In the genomic region with DNA sequence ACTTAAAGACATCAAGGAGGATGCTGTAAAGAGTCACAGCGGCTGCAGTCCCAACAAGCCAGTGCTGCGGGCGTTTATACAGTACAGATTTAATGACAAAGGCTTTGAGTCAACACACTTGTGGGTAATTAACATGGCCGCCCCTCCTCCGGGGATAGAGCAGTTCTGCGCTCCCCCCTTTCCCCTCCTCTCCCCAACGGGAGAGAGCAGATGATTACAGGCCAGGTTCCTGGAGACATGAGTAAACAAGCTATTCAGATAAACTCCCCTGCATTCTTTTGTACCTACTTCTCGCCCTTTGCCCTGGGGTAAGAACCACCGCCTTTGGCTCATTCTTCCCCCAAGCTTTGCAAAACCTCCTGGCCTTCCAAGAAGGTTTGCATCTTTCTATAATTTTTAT, we compare ENCODE assay signal across 27 cellular contexts. TPM values are rescaled to one million over a fixed set of nuclear protein-coding genes. Genes with fewer than 3 reads are reported as not detected.
"Had no signal": no experiment of that assay in that cellular context is flagged by ENCODE, and none has a peak within 500 bp of the region (broad histone marks: within the 10 kb centered on the region; RNA-seq: fewer than 3 reads in every experiment).

No MANE protein-coding gene starts in this region.

- H3K4me3 ChIP-seq: hepatocyte, pancreas, psoas muscle, right atrium auricular region, thyroid gland had no signal

- H3K4me2 ChIP-seq: hepatocyte had no signal

- H2AFZ ChIP-seq: hepatocyte had no signal

- H3K27me3 Mint-ChIP-seq: activated naive CD4-positive, alpha-beta T cell treated with anti-CD3 and anti-CD28 coated beads, Interleukin-2, amount 50 U/mL, for 24 hours; dendritic cell treated with granulocyte-macrophage colony-stimulating factor and Interleukin-4, amounts not matched to agents 40 ng/mL and 50 ng/mL, for 4 days; memory B cell; stimulated activated naive CD8-positive, alpha-beta T cell treated with anti-CD3 and anti-CD28 coated beads, Interleukin-15, Interleukin-2, amounts not matched to agents 100 ng/mL and 50 ng/mL, for 24 hours had no signal

- ATAC-seq: activated CD8-positive, alpha-beta T cell treated with anti-CD3 and anti-CD28 coated beads, Interleukin-2, amount 10 ng/mL, durations not matched to agents 7 days and 5 days; pancreas; psoas muscle had no signal

- H3K4me3 Mint-ChIP-seq: activated CD8-positive, alpha-beta T cell treated with anti-CD3 and anti-CD28 coated beads, Interleukin-2, amount 10 ng/mL, durations not matched to agents 7 days and 5 days; activated naive CD4-positive, alpha-beta T cell treated with anti-CD3 and anti-CD28 coated beads, Interleukin-2, amount 50 U/mL, for 24 hours; activated T-helper 1 cell treated with anti-CD3 and anti-CD28 coated beads, Interleukin-12 subunit alpha, Interleukin-12 subunit beta, Interleukin-2, Interleukin-4 antibody, amounts not matched to agents 30 ng/mL and 10 ng/mL and 1 ng/mL, durations not matched to agents 14 hours and 24 hours and 36 hours; dendritic cell treated with granulocyte-macrophage colony-stimulating factor and Interleukin-4, amounts not matched to agents 40 ng/mL and 50 ng/mL, for 4 days; memory B cell; nephron; stimulated activated naive CD8-positive, alpha-beta T cell treated with anti-CD3 and anti-CD28 coated beads, Interleukin-15, Interleukin-2, amounts not matched to agents 100 ng/mL and 50 ng/mL, for 24 hours; T-helper 2 cell treated with Interferon-gamma antibody and Interleukin-4, amounts not matched to agents 5 μg/mL and 100 μg/mL, for 36 hours had no signal

- H3K27ac ChIP-seq: brain microvascular endothelial cell, hepatocyte, pancreas, psoas muscle, right atrium auricular region, thyroid gland, WERI-Rb-1 had no signal

- H3K27ac Mint-ChIP-seq: activated CD8-positive, alpha-beta T cell treated with anti-CD3 and anti-CD28 coated beads, Interleukin-2, amount 10 ng/mL, durations not matched to agents 7 days and 5 days; activated naive CD4-positive, alpha-beta T cell treated with anti-CD3 and anti-CD28 coated beads, Interleukin-2, amount 50 U/mL, for 24 hours; activated T-helper 1 cell treated with anti-CD3 and anti-CD28 coated beads, Interleukin-12 subunit alpha, Interleukin-12 subunit beta, Interleukin-2, Interleukin-4 antibody, amounts not matched to agents 30 ng/mL and 10 ng/mL and 1 ng/mL, durations not matched to agents 14 hours and 24 hours and 36 hours; dendritic cell treated with granulocyte-macrophage colony-stimulating factor and Interleukin-4, amounts not matched to agents 40 ng/mL and 50 ng/mL, for 4 days; memory B cell; nephron; stimulated activated naive CD8-positive, alpha-beta T cell treated with anti-CD3 and anti-CD28 coated beads, Interleukin-15, Interleukin-2, amounts not matched to agents 100 ng/mL and 50 ng/mL, for 24 hours; T-helper 2 cell treated with Interferon-gamma antibody and Interleukin-4, amounts not matched to agents 5 μg/mL and 100 μg/mL, for 36 hours had no signal

- H3K79me2 ChIP-seq: hepatocyte had no signal

- DNase-seq: activated CD4-positive, alpha-beta T cell treated with anti-CD3 and anti-CD28 coated beads for 1 hour; activated CD4-positive, alpha-beta T cell treated with anti-CD3 and anti-CD28 coated beads, Interleukin-2, amount 50 U/mL, for 1 hour; activated CD8-positive, alpha-beta T cell treated with anti-CD3 and anti-CD28 coated beads, Interleukin-2, amount 10 ng/mL, durations not matched to agents 7 days and 5 days; activated gamma-delta T cell; aorta; brain microvascular endothelial cell; caudate nucleus; effector CD4-positive, alpha-beta T cell; foreskin melanocyte; pancreas; psoas muscle; stimulated activated CD4-positive, alpha-beta T cell treated with anti-CD3 and anti-CD28 coated beads, Interleukin-12 subunit alpha, Interleukin-12 subunit beta, amount 100 ng/mL, for 4 hours; stimulated activated CD4-positive, alpha-beta T cell treated with anti-CD3 and anti-CD28 coated beads, Interleukin-4, amount 100 ng/mL, for 4 hours; substantia nigra; thyroid gland; WERI-Rb-1 had no signal

- H3K36me3 Mint-ChIP-seq: activated naive CD4-positive, alpha-beta T cell treated with anti-CD3 and anti-CD28 coated beads, Interleukin-2, amount 50 U/mL, for 24 hours; memory B cell had no signal

- H3K4me1 ChIP-seq: pancreas, right atrium auricular region, thyroid gland had no signal

- H3K27me3 ChIP-seq: brain microvascular endothelial cell, hepatocyte, pancreas, right atrium auricular region, thyroid gland had no signal

- H3K9me3 ChIP-seq: pancreas, psoas muscle, right atrium auricular region, thyroid gland had no signal

- H3K9me3 Mint-ChIP-seq: activated naive CD4-positive, alpha-beta T cell treated with anti-CD3 and anti-CD28 coated beads, Interleukin-2, amount 50 U/mL, for 24 hours; activated T-helper 1 cell treated with anti-CD3 and anti-CD28 coated beads, Interleukin-12 subunit alpha, Interleukin-12 subunit beta, Interleukin-2, Interleukin-4 antibody, amounts not matched to agents 30 ng/mL and 10 ng/mL and 1 ng/mL, durations not matched to agents 14 hours and 24 hours and 36 hours; memory B cell; nephron; stimulated activated naive CD8-positive, alpha-beta T cell treated with anti-CD3 and anti-CD28 coated beads, Interleukin-15, Interleukin-2, amounts not matched to agents 100 ng/mL and 50 ng/mL, for 24 hours; T-helper 2 cell treated with Interferon-gamma antibody and Interleukin-4, amounts not matched to agents 5 μg/mL and 100 μg/mL, for 36 hours had no signal

- H3K36me3 ChIP-seq: brain microvascular endothelial cell, pancreas, right atrium auricular region, thyroid gland, WERI-Rb-1 had no signal

RNA-seq across cellular contexts. Expression of a gene that starts 23.6 kb away (rescaled TPM):
- total RNA-seq: activated CD8-positive, alpha-beta T cell treated with anti-CD3 and anti-CD28 coated beads, Interleukin-2, amount 10 ng/mL, durations not matched to agents 7 days and 5 days; activated T-helper 1 cell treated with anti-CD3 and anti-CD28 coated beads, Interleukin-12 subunit alpha, Interleukin-12 subunit beta, Interleukin-2, Interleukin-4 antibody, amounts not matched to agents 30 ng/mL and 10 ng/mL and 1 ng/mL, durations not matched to agents 14 hours and 24 hours and 36 hours; aorta; myocyte; pancreas; thyroid gland; ureter had no signal

RNA-seq across cellular contexts. Expression of a gene that starts 33.2 kb away (rescaled TPM):
- total RNA-seq: activated CD8-positive, alpha-beta T cell treated with anti-CD3 and anti-CD28 coated beads, Interleukin-2, amount 10 ng/mL, durations not matched to agents 7 days and 5 days had no signal
